8 cellular contexts compared by ENCODE assay signal in the genomic region with DNA sequence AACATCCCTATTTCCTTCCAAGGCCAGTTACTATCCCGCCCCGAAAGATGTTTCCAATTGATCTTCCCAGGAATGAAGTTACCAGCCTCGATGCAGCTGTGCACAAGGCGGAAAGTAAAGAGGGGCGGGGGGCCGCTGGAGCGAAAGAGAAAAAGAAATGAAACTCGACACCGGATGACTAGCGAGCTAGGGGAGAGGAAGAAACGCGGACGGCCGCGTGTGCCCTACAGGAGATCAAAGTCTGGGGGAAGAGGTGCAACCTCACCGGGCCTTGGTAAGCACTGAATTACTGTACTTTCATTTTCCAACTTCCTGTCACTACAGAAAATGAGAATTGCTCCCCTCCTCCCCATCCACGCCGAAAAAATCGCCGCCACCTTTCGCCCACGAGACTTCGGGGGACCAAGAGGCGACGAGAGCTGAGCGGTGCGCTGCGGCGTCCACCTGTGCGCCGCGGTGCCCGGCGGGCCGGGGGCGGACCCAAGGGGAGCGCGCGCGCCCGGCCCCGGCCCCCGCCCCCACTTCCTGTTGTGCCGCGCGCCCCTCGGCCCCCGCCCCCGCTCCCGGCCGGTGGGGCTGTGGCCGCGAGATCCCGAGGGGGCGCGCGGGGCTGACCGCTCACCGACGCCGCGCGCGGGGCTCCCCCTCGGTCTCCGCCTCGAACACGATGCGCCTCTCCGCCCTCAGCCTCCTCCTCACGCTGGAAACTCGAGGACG. TPM values are rescaled to one million over a fixed set of nuclear protein-coding genes. Genes with fewer than 3 reads are reported as not detected.
A peak's percentile ranks its signal among the peaks of the same experiment; 100 is the strongest.
DNase-seq lines count a peak whose midpoint lies in the region; ATAC-seq and TF ChIP-seq lines count a peak whose summit lies in the region.

No MANE protein-coding gene starts in this region.

- peak overlapping the region; percentile 85 for H3K4me3 ChIP-seq in GM06990 (replicated peaks; ENCODE audit: low read depth, low read length)
- peak overlapping the region; percentile 91 for H3K4me3 ChIP-seq in SJCRH30
- H3K4me3 ChIP-seq in gastroesophageal sphincter, result peak overlapping the region; percentile 78 to 84

- H3K27ac ChIP-seq in SJCRH30 (peak overlapping the region; percentile 91), gastroesophageal sphincter (peak overlapping the region; percentile 90 to 99 (median 96)), temporal lobe (ENCODE audit: low read depth, low read length) (peak overlapping the region; percentile 69)

- H3K4me3 Mint-ChIP-seq in HFFc6, result peak overlapping the region; percentile 94

- TF ChIP-seq POLR2A in gastroesophageal sphincter (IDR thresholded peaks at IDR 0.05), result peak in 1 of 2 donors; percentile 20

- no peak for TF ChIP-seq CTCF in GM06990 (IDR thresholded peaks at IDR 0.05; ENCODE audit: insufficient read depth, low read length, poor library complexity, severe bottlenecking)
- no peak for TF ChIP-seq CTCF in HFFc6 (IDR thresholded peaks at IDR 0.05)
- no peak for TF ChIP-seq CTCF in gastroesophageal sphincter (IDR thresholded peaks at IDR 0.05)
- no peak for TF ChIP-seq CTCF in omental fat pad (IDR thresholded peaks at IDR 0.05)

- H3K36me3 ChIP-seq in GM06990 (ENCODE audit: control insufficient read depth, insufficient read depth, low read length) (no peaks in the 10 kb centered on the region), SJCRH30 (0 out of 2 replicates have a peak, but pooled peaks cover 2% of the 10 kb centered on the region), gastroesophageal sphincter (no peaks in the 10 kb centered on the region)

- peak overlapping the region; percentile 97 for H3K27ac Mint-ChIP-seq in HFFc6

- WGBS in gastroesophageal sphincter (ENCODE audit: low coverage in 1 of 2), 2 donors, result 0% methylated on average over 10 to 16 of the region's 73 CpGs

- peaks cover 46% of the 10 kb centered on the region for H3K4me1 Mint-ChIP-seq in HFFc6 (ENCODE audit: low read depth)

- H3K36me3 Mint-ChIP-seq in HFFc6 (ENCODE audit: low read depth), result no peaks in the 10 kb centered on the region; the same call in 1 of the 2 replicates

- DNase-seq in GM06990 (ENCODE audit: extremely low read depth, insufficient read length) (peak; percentile 92), HFFc6 (peak; percentile 58), MV-4-11 (lab: John Stamatoyannopoulos, UW) (peak; percentile 57), SJCRH30 (peak; percentile 82 to 92), omental fat pad (ENCODE audit: low spot score) (peak; percentile 24)
- DNase-seq in activated naive CD4-positive, alpha-beta T cell treated with Interleukin-2 at 50 U/mL for 16 hours, result peak; percentile 87

- ATAC-seq in gastroesophageal sphincter (peak; percentile 74), omental fat pad (ENCODE audit: low FRiP score) (peak; percentile 85)

- H3K27me3 ChIP-seq in GM06990 (replicated peaks; ENCODE audit: control insufficient read depth, insufficient read depth, low read length) (no peaks in the 10 kb centered on the region), SJCRH30 (no peaks in the 10 kb centered on the region), gastroesophageal sphincter (no peaks in the 10 kb centered on the region)

- no peaks in the 10 kb centered on the region for H3K9me3 Mint-ChIP-seq in HFFc6

- TF ChIP-seq EP300 in gastroesophageal sphincter (IDR thresholded peaks at IDR 0.05), result no peak

- H3K4me1 ChIP-seq in SJCRH30 (peaks cover 13% of the 10 kb centered on the region; the same call in 1 of the 2 replicates), gastroesophageal sphincter (peaks cover 0 to 37% (median 10%) of the 10 kb centered on the region in 3 donors)

- H3K9me3 ChIP-seq in SJCRH30 (replicated peaks) (no peaks in the 10 kb centered on the region), gastroesophageal sphincter (no peaks in the 10 kb centered on the region)

- no peaks in the 10 kb centered on the region for H3K27me3 Mint-ChIP-seq in HFFc6 (ENCODE audit: insufficient read depth)

RNA-seq across cellular contexts. Expression of gene ELK4, which starts 0.6 kb away (rescaled TPM):
- total RNA-seq in HFFc6 (2021; fragmentation: NEBNext Ultra II Directional; extraction: Animal tissue kit (Norgen Biotek cat#: 25700)), result 10 to 100 TPM; 32.9 to 37.6 (median 35.6) TPM
- total RNA-seq in SJCRH30 (2014; rRNA removed; shearing (Covaris generic)), result 26.3 and 32.4 TPM in 2 replicates
- total RNA-seq in gastroesophageal sphincter (10 to 100 TPM; 23.2 to 24.6 (median 23.6) TPM), omental fat pad (10 to 100 TPM; 20.7 to 37.5 (median 27.8) TPM), temporal lobe (9.1 TPM)

RNA-seq across cellular contexts. Expression of gene SLC45A3, which starts 49.1 kb away (rescaled TPM):
- 1 to 10 TPM; 1.1 to 2.4 (median 1.4) TPM for total RNA-seq in HFFc6 (2021; fragmentation: NEBNext Ultra II Directional; extraction: Animal tissue kit (Norgen Biotek cat#: 25700))
- 11.7 and 11.8 TPM in 2 replicates for total RNA-seq in SJCRH30 (2014; rRNA removed; shearing (Covaris generic))
- total RNA-seq in gastroesophageal sphincter (1 to 10 TPM in 3 of 4 donors, under 1 TPM in 1; 0.84 to 1.3 (median 1.1) TPM), omental fat pad (1 to 10 TPM; 1.6 to 2.4 (median 2.1) TPM), temporal lobe (1.2 TPM)

Comparison
In these comparisons a context has a peak if more than half of its experiments do, and no peak if none do; other contexts are left out.
1. Peak in every context shown above with its lines: DNase-seq, ATAC-seq, H3K4me3 ChIP-seq and H3K27ac ChIP-seq.
2. DNase-seq: peak in every context shown above with its lines; median percentile 92 in GM06990; 87 in SJCRH30; 87 in activated naive CD4-positive, alpha-beta T cell treated with Interleukin-2 at 50 U/mL for 16 hours; 58 in HFFc6; 57 in MV-4-11; 24 in omental fat pad.